In the genomic region with DNA sequence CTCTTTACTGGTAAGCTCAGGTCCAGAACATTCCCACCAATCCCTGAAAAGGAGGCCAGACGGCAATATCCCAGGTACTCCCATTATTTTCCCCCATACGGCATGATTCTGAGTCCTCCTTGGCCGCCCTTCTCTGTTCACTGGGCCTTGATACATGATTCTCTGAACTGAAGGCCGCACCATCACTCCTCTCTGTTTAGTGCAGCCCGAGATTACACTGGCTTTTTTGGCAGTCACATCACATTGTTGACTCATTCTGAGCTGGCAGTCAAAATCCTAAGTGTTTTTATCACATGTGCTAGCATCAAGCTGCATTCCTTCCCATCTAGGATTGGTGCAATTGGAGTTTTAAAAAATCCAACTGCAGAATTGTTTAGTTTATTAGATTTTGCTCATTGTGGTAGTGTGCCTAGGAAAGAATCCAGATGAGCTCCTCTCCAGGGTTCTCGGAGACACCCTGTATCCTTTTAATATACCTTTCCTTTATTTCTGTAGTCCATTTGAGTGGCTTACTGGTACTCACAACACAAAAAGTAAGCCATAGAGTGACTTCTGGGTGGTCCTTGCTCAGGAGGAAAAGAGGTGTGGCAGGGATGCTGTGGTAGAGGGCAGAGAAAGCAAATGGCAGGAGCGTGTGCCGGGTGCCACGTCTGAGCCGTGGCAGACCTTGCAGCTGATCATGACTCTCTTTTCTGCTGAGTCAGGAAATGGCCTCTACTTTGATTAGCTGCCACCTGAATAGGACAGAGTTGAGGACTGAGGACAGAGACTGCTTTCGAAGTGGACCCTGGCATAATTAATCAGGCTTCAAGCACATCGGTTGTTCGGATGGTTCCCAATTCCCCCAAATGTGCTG, we compare ENCODE assay signal across 7 cellular contexts.
DNase-seq lines count a peak whose midpoint lies in the region; ATAC-seq and TF ChIP-seq lines count a peak whose summit lies in the region.

No MANE protein-coding gene starts in this region.

- H3K27me3 Mint-ChIP-seq in HFFc6 (ENCODE audit: insufficient read depth), result peaks cover 3% of the 10 kb centered on the region

- H3K36me3 ChIP-seq in testis (ENCODE audit: low read depth, missing control alignments), result no peaks in the 10 kb centered on the region

- TF ChIP-seq CTCF in HFFc6 (IDR thresholded peaks at IDR 0.05) (no peak), testis (IDR thresholded peaks at IDR 0.05) (no peak)

- no peaks in the 10 kb centered on the region for H3K9me3 Mint-ChIP-seq in HFFc6

- peak overlapping the region; percentile 38 for H3K4me3 Mint-ChIP-seq in HFFc6

- peak overlapping the region; percentile 89 for H3K27ac Mint-ChIP-seq in HFFc6

- no peaks in the 10 kb centered on the region for H3K36me3 Mint-ChIP-seq in HFFc6 (ENCODE audit: low read depth)

- 71 to 76% methylated on average over 13 of the region's 13 CpGs for WGBS in testis, 2 donors

- H3K4me1 Mint-ChIP-seq in HFFc6 (ENCODE audit: low read depth), result peaks cover 40% of the 10 kb centered on the region

- H3K4me3 ChIP-seq in testis, result no peak overlapping the region

- DNase-seq in HFFc6, result peak; percentile 94
- DNase-seq in astrocyte of the hippocampus (ENCODE audit: low read depth, low spot score), result peak; percentile 95
- DNase-seq in inferior parietal cortex (ENCODE audit: extremely low spot score), result peak; percentile 50
- DNase-seq in testis, result peak; percentile 72
- no peak for DNase-seq in mesenteric fat pad (ENCODE audit: low spot score)

- H3K4me1 ChIP-seq in testis, result peaks cover 7% of the 10 kb centered on the region

- no peak overlapping the region for H3K27ac ChIP-seq in testis

- H3K27me3 ChIP-seq in testis, result no peaks in the 10 kb centered on the region

- intact Hi-C loops in testis (cut with DNase I; ENCODE audit: low total_unique reads), result no loop called here

- TF ChIP-seq POLR2A in testis (IDR thresholded peaks at IDR 0.05), result no peak

- H3K9me3 ChIP-seq in testis, result no peaks in the 10 kb centered on the region

- no peak for ATAC-seq in GM21786 (IDR thresholded peaks at IDR 0.05; ENCODE audit: unreplicated experiment)
- no peak for ATAC-seq in GM19467 (IDR thresholded peaks at IDR 0.05; ENCODE audit: unreplicated experiment)
